In genomic region chr17:28717578-28718316, GRCh38 we compare ENCODE assay signal across 8 cellular contexts. TPM values are rescaled to one million over a fixed set of nuclear protein-coding genes. Genes with fewer than 3 reads are reported as not detected.
DNase-seq lines count a peak whose midpoint lies in the region; ATAC-seq, FAIRE-seq and TF ChIP-seq lines count a peak whose summit lies in the region.

Gene RAB34 (minus strand): TSS chr17:28717868. CDS start chr17:28717266, 602 bp downstream.

- H3K4ac ChIP-seq in H1 (replicated peaks; ENCODE audit: insufficient read length, low read depth, low read length): peak within 1 kb of the TSS; percentile 98

- H2AFZ ChIP-seq in H1 (ENCODE audit: low read length): no peak within 1 kb of the TSS; the same call in 1 of the 2 replicates

- peak within 1 kb of the TSS; percentile 79 for H4K91ac ChIP-seq in H1 (replicated peaks; ENCODE audit: insufficient read length, low read length)

- peaks cover 6 to 18% of the 10 kb centered on the region in 2 experiments for H4K20me1 ChIP-seq in H1 (replicated peaks in 1 of 2; ENCODE audit: control insufficient read depth in 1 of 2, insufficient read depth in 2 of 2, low read length in 2 of 2)

- peak within 1 kb of the TSS; percentile 95 for H2BK15ac ChIP-seq in H1 (ENCODE audit: low read length)

- H3K9me3 Mint-ChIP-seq in CD4-positive, alpha-beta memory T cell: no peaks in the 10 kb centered on the region
- no peaks in the 10 kb centered on the region for H3K9me3 Mint-ChIP-seq in T-cell

- peak within 1 kb of the TSS; percentile 96 for H2BK120ac ChIP-seq in H1 (replicated peaks; ENCODE audit: low read depth, low read length)

- H3K4me1 ChIP-seq in CD4-positive, alpha-beta memory T cell (ENCODE audit: insufficient read depth, low read length): peaks cover 38% of the 10 kb centered on the region
- peaks cover 4 to 14% (median 8%) of the 10 kb centered on the region in 4 experiments for H3K4me1 ChIP-seq in H1 (replicated peaks in 1 of 4; ENCODE audit: control insufficient read depth in 3 of 4, insufficient read depth in 4 of 4, low read length in 3 of 4)
- peaks cover 0 to 7% of the 10 kb centered on the region in 2 donors for H3K4me1 ChIP-seq in lung (ENCODE audit: control insufficient read depth in 2 of 2, insufficient read depth in 2 of 2, low read length in 2 of 2)

- peaks cover 9 to 18% of the 10 kb centered on the region in 2 donors for H3K27me3 Mint-ChIP-seq in CD4-positive, alpha-beta memory T cell
- peaks cover 6 to 29% of the 10 kb centered on the region in 2 donors for H3K27me3 Mint-ChIP-seq in T-cell

- DNase-seq in CD4-positive, alpha-beta memory T cell: no peak
- no peak for DNase-seq in HFF-Myc (ENCODE audit: extremely low read depth, low read depth)
- peak in 1 of 34 experiments; percentile 32 for DNase-seq in T-cell
- peak; percentile 80 to 92 for DNase-seq in H1 (ENCODE audit: low read depth in 1 of 2, low spot score in 2 of 2)
- peak; percentile 77 for DNase-seq in lung (ENCODE audit: low spot score)
- peak; percentile 68 for DNase-seq in stromal cell of bone marrow (ENCODE audit: low read depth)

- FAIRE-seq in H1 (lab: Jason Lieb, UNC): no peak

- H4K8ac ChIP-seq in H1 (ENCODE audit: extremely low read depth, insufficient read depth, low read length): peak within 1 kb of the TSS; percentile 90

- peaks cover 16% of the 10 kb centered on the region for H3K36me3 ChIP-seq in CD4-positive, alpha-beta memory T cell (ENCODE audit: insufficient read depth, low read length)
- H3K36me3 ChIP-seq in H1 (ENCODE audit: control insufficient read depth in 2 of 4, insufficient read depth in 4 of 4, low read length in 3 of 4) (peaks cover 18 to 44% (median 31%) of the 10 kb centered on the region in 4 experiments), lung (ENCODE audit: control insufficient read depth in 2 of 2, insufficient read depth in 2 of 2, low read length in 2 of 2) (peaks cover 0 to 12% of the 10 kb centered on the region in 2 donors)

- no peak within 1 kb of the TSS for H3K14ac ChIP-seq in H1 (ENCODE audit: insufficient read length)

- peak within 1 kb of the TSS; percentile 99 for H3K18ac ChIP-seq in H1 (ENCODE audit: extremely low read depth, low read length)

- H3K4me3 Mint-ChIP-seq in CD4-positive, alpha-beta memory T cell: peak within 1 kb of the TSS; percentile 49 to 71 (median 53)
- peak within 1 kb of the TSS; percentile 56 to 98 (median 59) for H3K4me3 Mint-ChIP-seq in T-cell

- TF ChIP-seq POLR2A in H1 (IDR thresholded peaks at IDR 0.05; ENCODE audit: control extremely low read depth in 1 of 2, low read depth in 2 of 2, low read length in 2 of 2): peak; percentile 48 to 78

- ATAC-seq in T-cell (replicated peaks in 1 of 4) (peak in 2 of 4 experiments; percentile 28 to 37), lung (ENCODE audit: insufficient read depth, low FRiP score) (peak; percentile 48), HG02588 (IDR thresholded peaks at IDR 0.05; ENCODE audit: unreplicated experiment) (no peak), GM18907 (IDR thresholded peaks at IDR 0.05; ENCODE audit: unreplicated experiment) (no peak)

- H3K4me3 ChIP-seq in CD4-positive, alpha-beta memory T cell (ENCODE audit: low read length in 2 of 2): no peak within 1 kb of the TSS
- H3K4me3 ChIP-seq in HFF-Myc (replicated peaks; ENCODE audit: low read depth, low read length) (peak within 1 kb of the TSS; percentile 99), H1 (ENCODE audit: extremely low read depth in 1 of 4, insufficient read depth in 2 of 4, low read depth in 3 of 4, low read length in 4 of 4) (peak within 1 kb of the TSS; percentile 95 to 100 (median 98)), lung (peak within 1 kb of the TSS; percentile 49)

- H3K4me1 Mint-ChIP-seq in CD4-positive, alpha-beta memory T cell: peaks cover 24 to 46% (median 35%) of the 10 kb centered on the region in 4 donors
- H3K4me1 Mint-ChIP-seq in T-cell: peaks cover 41 to 47% (median 44%) of the 10 kb centered on the region in 3 donors

- POLR2A ChIA-PET in CD4-positive, alpha-beta memory T cell (lab: Charles Lee; ENCODE audit: partially characterized antibody): interaction anchor here (1.2 to 3.5 kb wide), 2 partner anchors 11 to 71 kb away, joined by 4 to 75 read pairs; partner anchors contain the start of gene NEK8
- POLR2A ChIA-PET in T-cell (lab: Charles Lee) (no interaction called here), H1 (lab: Charles Lee; ENCODE audit: partially characterized antibody) (interaction anchor here (0.9 to 10.5 kb wide), 7 partner anchors 7 to 1193 kb away, joined by 3 to 258 read pairs (median 30); partner anchors contain the start of genes NEK8, RPL23A and TLCD1)

- peak in 1 of 2 experiments; percentile 12; a peak in 1 of 4 replicates for TF ChIP-seq RAD21 in H1 (IDR thresholded peaks at IDR 0.05 in 1 of 2, conservative IDR thresholded peaks at IDR 0.05 in 1 of 2; ENCODE audit: low read depth in 2 of 2, low read length in 2 of 2)

- no peaks in the 10 kb centered on the region for H3K9me3 ChIP-seq in CD4-positive, alpha-beta memory T cell (ENCODE audit: control insufficient read depth in 1 of 2, low read length in 2 of 2)
- H3K9me3 ChIP-seq in H1 (ENCODE audit: insufficient read depth in 2 of 2, low read depth in 1 of 2, low read length in 1 of 2): no peaks in the 10 kb centered on the region
- H3K9me3 ChIP-seq in lung (ENCODE audit: control insufficient read depth in 2 of 2, insufficient read depth in 1 of 2, low read length in 1 of 2): no peaks in the 10 kb centered on the region

- H3K27ac Mint-ChIP-seq in CD4-positive, alpha-beta memory T cell: peak within 1 kb of the TSS in 5 of 7 donors; percentile 52 to 96 (median 74)
- H3K27ac Mint-ChIP-seq in T-cell: peak within 1 kb of the TSS; percentile 13 to 77

- H3K79me2 ChIP-seq in H1 (ENCODE audit: control insufficient read depth in 1 of 2, insufficient read depth in 2 of 2, low read length in 2 of 2): peaks cover 8 to 47% of the 10 kb centered on the region in 2 experiments

- CTCF ChIA-PET in CD4-positive, alpha-beta memory T cell (lab: Charles Lee; ENCODE audit: partially characterized antibody): interaction anchor here (1.4 kb wide), 1 partner anchor 71 kb away, joined by 3 read pairs; no protein-coding TSS in a partner anchor
- CTCF ChIA-PET in T-cell (lab: Charles Lee): no interaction called here
- CTCF ChIA-PET in H1 (lab: Charles Lee; ENCODE audit: partially characterized antibody): interaction anchor here (0.9 to 2.9 kb wide), 3 partner anchors 9 to 28 kb away, joined by 3 to 20 read pairs (median 3); partner anchors contain the start of gene TLCD1

- no peak within 1 kb of the TSS for H3K23ac ChIP-seq in H1 (ENCODE audit: insufficient read length)

- peak within 1 kb of the TSS; percentile 95 for H4K5ac ChIP-seq in H1 (ENCODE audit: insufficient read length, low read depth, low read length)

- H3K9ac ChIP-seq in H1 (replicated peaks in 1 of 4; ENCODE audit: extremely low read depth in 1 of 4, low read depth in 3 of 4, low read length in 3 of 4): peak within 1 kb of the TSS; percentile 76 to 92 (median 81)

- H3K56ac ChIP-seq in H1 (replicated peaks; ENCODE audit: insufficient read length, low read depth, low read length): peak within 1 kb of the TSS; percentile 74

- H3K79me1 ChIP-seq in H1 (ENCODE audit: low read depth, low read length): peaks cover 13% of the 10 kb centered on the region; the same call in 1 of the 2 replicates

- intact Hi-C loops in CD4-positive, alpha-beta memory T cell (cut with micrococcal nuclease): loop anchor here (2.0 to 5.0 kb wide), 2 partner anchors 71 to 425 kb away; no protein-coding TSS in a partner anchor

- H2BK20ac ChIP-seq in H1 (ENCODE audit: low read length): peak within 1 kb of the TSS; percentile 56

- H3K27me3 ChIP-seq in CD4-positive, alpha-beta memory T cell (ENCODE audit: insufficient read depth, low read length): peaks cover 11% of the 10 kb centered on the region
- no peaks in the 10 kb centered on the region for H3K27me3 ChIP-seq in H1 (replicated peaks in 1 of 4; ENCODE audit: control insufficient read depth in 3 of 4, extremely low read depth in 1 of 4, insufficient read depth in 3 of 4, low read length in 3 of 4)
- no peaks in the 10 kb centered on the region for H3K27me3 ChIP-seq in lung (ENCODE audit: control insufficient read depth, insufficient read depth)

- 2% methylated on average over 15 of the region's 59 CpGs; no CpG with 5 or more reads in 1 of the 2 experiments for WGBS in H1 (ENCODE audit: extremely low coverage in 1 of 2, insufficient coverage in 1 of 2, insufficient read length in 1 of 2, insufficient replicate concordance in 2 of 2, low coverage in 1 of 2, low lambda C conversion rate in 2 of 2, missing lambda C conversion rate in 1 of 2), 2 experiments
- 3 to 8% methylated on average over 57 to 59 of the region's 59 CpGs for WGBS in lung, 2 donors

- TF ChIP-seq EP300 in H1 (IDR thresholded peaks at IDR 0.05; ENCODE audit: borderline replicate concordance in 1 of 2, low read depth in 2 of 2, low read length in 2 of 2): peak in 1 of 2 experiments; percentile 18; a peak in 1 of 3 replicates

- peak within 1 kb of the TSS; percentile 87 to 99 for H3K4me2 ChIP-seq in H1 (ENCODE audit: insufficient read depth in 1 of 2, low read depth in 2 of 2, low read length in 2 of 2)

- no peak within 1 kb of the TSS for H3K27ac ChIP-seq in CD4-positive, alpha-beta memory T cell (ENCODE audit: low read depth, low read length)
- H3K27ac ChIP-seq in H1 (ENCODE audit: low read depth, low read length) (peak within 1 kb of the TSS; percentile 77), lung (ENCODE audit: low read depth in 1 of 2, low read length in 1 of 2) (peak within 1 kb of the TSS; percentile 63 to 79)

- H2BK5ac ChIP-seq in H1 (ENCODE audit: low read depth, low read length): peak within 1 kb of the TSS; percentile 99

- H3K23me2 ChIP-seq in H1 (ENCODE audit: low read depth, low read length): peaks cover 19% of the 10 kb centered on the region

- H3K36me3 Mint-ChIP-seq in CD4-positive, alpha-beta memory T cell: peaks cover 22 to 28% of the 10 kb centered on the region in 2 donors
- H3K36me3 Mint-ChIP-seq in T-cell: peaks cover 21% of the 10 kb centered on the region

- TF ChIP-seq CTCF in HFF-Myc (IDR thresholded peaks at IDR 0.05; ENCODE audit: low read depth, low read length, missing control alignments) (peak; percentile 37), H1 (IDR thresholded peaks at IDR 0.05; ENCODE audit: control extremely low read depth in 1 of 3, insufficient read depth in 1 of 3, low read depth in 1 of 3, low read length in 3 of 3) (peak; percentile 42 to 63 (median 61)), lung (IDR thresholded peaks at IDR 0.05; ENCODE audit: control extremely low read depth, extremely low read depth) (no peak)

- H2BK12ac ChIP-seq in H1 (ENCODE audit: low read depth, low read length): peak within 1 kb of the TSS; percentile 75

- H2AK5ac ChIP-seq in H1 (ENCODE audit: low read depth, low read length): peak within 1 kb of the TSS; percentile 76

RNA-seq across cellular contexts. Expression of gene RAB34, which starts in this region (rescaled TPM):
- 1 to 10 TPM; 4.0 to 6.3 TPM for total RNA-seq in CD4-positive, alpha-beta memory T cell
- 1 to 10 TPM; 3.0 to 8.7 TPM for polyA plus RNA-seq in CD4-positive, alpha-beta memory T cell
- total RNA-seq in T-cell (10 to 100 TPM in 3 of 5 donors, 1 to 10 TPM in 2; 7.6 to 82.8 (median 11.0) TPM), lung (10 to 100 TPM; 77.8 to 91.8 TPM)
- total RNA-seq in H1 (2021; fragmentation: NEBNext Ultra II Directional; extraction: Animal tissue kit (Norgen Biotek cat#: 25700)): 236 and 237 TPM in 2 replicates
- polyA plus RNA-seq in H1 (2011; rRNA removed) (305 and 317 TPM in 2 replicates), lung (100 to 1,000 TPM; 103 TPM)
- 271 TPM for polyA plus RNA-seq in H1 (2011; cell fraction: cytosol; rRNA removed)
- polyA plus RNA-seq in H1 (2011; cell fraction: nucleus; rRNA removed): 400 TPM
- polyA plus RNA-seq in H1 (2012, experiment 1 of 2): 251 to 292 TPM (median 264 TPM) in 4 replicates
- 494 TPM for polyA plus RNA-seq in H1 (2012, experiment 2 of 2)
- 193 TPM for polyA plus RNA-seq in H1 (2013, experiment 1 of 2)
- polyA plus RNA-seq in H1 (2013, experiment 2 of 2): 187 TPM
- polyA minus RNA-seq in H1 (2011; rRNA and poly(A)+ RNA removed): 277 and 302 TPM in 2 replicates
- polyA minus RNA-seq in H1 (2011; cell fraction: cytosol; rRNA and poly(A)+ RNA removed): 114 TPM
- 81.9 TPM for polyA minus RNA-seq in H1 (2011; cell fraction: nucleus; rRNA and poly(A)+ RNA removed)

Comparison
In these comparisons a context has a peak if more than half of its experiments do, and no peak if none do; other contexts are left out.
1. RNA of gene RAB34 (polyA plus RNA-seq): 187 to 494 TPM in H1 and 103 TPM in lung; 3.0 to 8.7 TPM in CD4-positive, alpha-beta memory T cell; every median in the first group is over 10 times any median in the second.
2. DNase-seq: peak in H1 (2 of 2), lung (single experiment) and stromal cell of bone marrow (single experiment); none in CD4-positive, alpha-beta memory T cell (0 of 5) and HFF-Myc (single experiment).
3. H3K4me3 ChIP-seq: peak in HFF-Myc (single experiment), H1 (4 of 4) and lung (single experiment); none in CD4-positive, alpha-beta memory T cell (0 of 2).
4. CTCF ChIA-PET loops: an anchor here in CD4-positive, alpha-beta memory T cell (1.4 kb wide) and H1 (0.9 to 2.9 kb wide); none called in T-cell.
5. POLR2A ChIA-PET loops: an anchor here in CD4-positive, alpha-beta memory T cell (1.2 to 3.5 kb wide) and H1 (0.9 to 10.5 kb wide); none called in T-cell.